23 cellular contexts compared by ENCODE assay signal in the genomic region with DNA sequence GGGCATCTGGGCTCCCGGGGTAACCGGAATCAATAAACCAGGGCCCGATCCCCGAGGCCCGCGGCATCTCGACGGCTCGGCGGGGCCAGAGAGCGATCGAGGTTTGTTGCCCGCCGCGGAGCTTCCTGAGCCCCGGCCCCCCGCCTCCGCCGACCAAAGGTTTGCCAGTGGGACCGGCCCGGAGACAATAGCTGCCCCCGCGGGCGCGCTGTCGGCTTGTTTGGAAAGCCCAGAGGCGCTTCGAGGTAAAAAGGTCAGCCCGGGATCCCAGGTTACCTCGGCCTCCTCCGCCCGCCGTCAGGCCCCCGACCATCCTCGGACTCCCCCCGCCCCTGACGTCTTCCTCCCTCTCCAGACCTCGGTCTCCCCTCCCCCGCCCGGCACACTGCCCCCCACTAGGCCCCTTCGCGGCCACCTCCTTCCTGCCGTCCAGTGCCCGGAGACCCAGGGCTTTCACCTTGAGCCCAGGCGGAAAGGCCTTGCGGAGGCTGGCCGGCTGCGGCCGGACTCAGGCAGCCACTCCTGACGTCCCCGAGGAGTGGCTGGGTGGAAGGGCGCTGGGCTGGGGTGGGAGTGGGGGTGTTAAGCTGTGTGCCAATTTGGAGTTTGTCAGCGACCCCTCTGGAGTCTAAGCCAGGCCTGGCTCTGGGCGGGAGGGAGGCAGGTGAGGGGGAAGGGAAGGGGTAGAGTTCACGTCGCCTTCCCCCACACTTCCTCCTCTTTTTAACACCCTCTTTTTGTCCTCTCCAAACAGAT. TPM values are rescaled to one million over a fixed set of nuclear protein-coding genes. Genes with fewer than 3 reads are reported as not detected.
A peak's percentile ranks its signal among the peaks of the same experiment; 100 is the strongest.
DNase-seq lines count a peak whose midpoint lies in the region; ATAC-seq lines count a peak whose summit lies in the region.
"Had no signal": no experiment of that assay in that cellular context is flagged by ENCODE, and none has a peak within 500 bp of the region (broad histone marks: within the 10 kb centered on the region; RNA-seq: fewer than 3 reads in every experiment).

No MANE protein-coding gene starts in this region.

- no peak overlapping the region for H3K27ac Mint-ChIP-seq in T-cell
- H3K27ac Mint-ChIP-seq: activated T-helper 2 cell treated with anti-CD3 and anti-CD28 coated beads, Interferon-gamma antibody, Interleukin-2, Interleukin-4, amounts not matched to agents 10 μg/mL and 5 μg/mL and 100 μg/mL, durations not matched to agents 14 hours and 24 hours and 36 hours; CD4-positive, alpha-beta T cell had no signal

- WGBS in neuronal stem cell (ENCODE audit: extremely low coverage in 2 of 2, insufficient read length in 2 of 2, insufficient replicate concordance in 1 of 2), 2 donors: no CpG with 5 or more reads among the region's 56 CpGs

- H3K9ac ChIP-seq in neuronal stem cell (ENCODE audit: low read depth, low read length, poor library complexity): no peak overlapping the region

- H2AK5ac ChIP-seq in neuronal stem cell (ENCODE audit: low read depth, low read length): no peak overlapping the region

- H3K4me3 Mint-ChIP-seq in T-cell: peak overlapping the region in 2 of 3 donors; percentile 38 to 55
- H3K4me3 Mint-ChIP-seq: CD4-positive, alpha-beta T cell had no signal

- H2BK120ac ChIP-seq in neuronal stem cell (ENCODE audit: low read depth, low read length): no peak overlapping the region

- no peak overlapping the region for H3K4me2 ChIP-seq in neuronal stem cell (ENCODE audit: insufficient read depth, low read length, poor library complexity, severe bottlenecking)

- no peak overlapping the region for H2BK15ac ChIP-seq in neuronal stem cell (ENCODE audit: low read length)

- no peaks in the 10 kb centered on the region for H3K36me3 Mint-ChIP-seq in T-cell
- H3K36me3 Mint-ChIP-seq: brain had no signal

- POLR2A ChIA-PET in T-cell (lab: Charles Lee): no interaction called here

- H3K23ac ChIP-seq in neuronal stem cell (ENCODE audit: low read depth, low read length, poor library complexity): no peak overlapping the region

- no peaks in the 10 kb centered on the region for H3K36me3 ChIP-seq in H7 (replicated peaks; ENCODE audit: control insufficient read depth, insufficient read depth, low read length)
- H3K36me3 ChIP-seq in neuronal stem cell (replicated peaks in 1 of 2; ENCODE audit: control insufficient read depth in 2 of 2, insufficient read depth in 2 of 2, low read length in 2 of 2): no peaks in the 10 kb centered on the region

- CTCF ChIA-PET in T-cell (lab: Charles Lee): no interaction called here

- H3K18ac ChIP-seq in neuronal stem cell (ENCODE audit: low read length): peak overlapping the region; percentile 39

- peaks cover 0 to 6% of the 10 kb centered on the region in 2 donors for H3K9me3 ChIP-seq in neuronal stem cell (replicated peaks in 1 of 2; ENCODE audit: control insufficient read depth in 2 of 2, insufficient read depth in 1 of 2, low read depth in 1 of 2, low read length in 2 of 2)

- peak; percentile 91 for DNase-seq in H7
- peak in 3 of 34 experiments; percentile 8 to 12 (median 10) for DNase-seq in T-cell
- peak; percentile 59 for DNase-seq in iPS-NIHi11 (ENCODE audit: low spot score)
- no peak for DNase-seq in neuronal stem cell (ENCODE audit: low spot score)
- DNase-seq in NCI-H345 (lab: John Stamatoyannopoulos, UW): no peak
- DNase-seq in EL: no peak
- DNase-seq in middle frontal gyrus (ENCODE audit: extremely low spot score, low spot score): no peak
- DNase-seq in activated CD4-positive, alpha-beta T cell treated with anti-CD3 and anti-CD28 coated beads, Interleukin-2, amount 50 U/mL, for 48 hours: no peak
- DNase-seq: CD4-positive, alpha-beta T cell; effector memory CD4-positive, alpha-beta T cell; foreskin melanocyte; KG1; left cardiac atrium; NCI-H1694; NCI-H526 treated with DMSO at 0.1 percent for 48 hours; nucleus accumbens; small intestine; T1000 had no signal

- no peaks in the 10 kb centered on the region for H3K79me1 ChIP-seq in neuronal stem cell (ENCODE audit: low read depth, low read length)

- no peak overlapping the region for H2BK12ac ChIP-seq in neuronal stem cell (ENCODE audit: low read length)

- H4K8ac ChIP-seq in neuronal stem cell (ENCODE audit: low read depth, low read length): no peak overlapping the region

- peak in 1 of 4 experiments; percentile 24 for ATAC-seq in T-cell (replicated peaks in 1 of 4)
- ATAC-seq: GM12878, left cardiac atrium had no signal

- H4K91ac ChIP-seq in neuronal stem cell (ENCODE audit: low read depth, low read length, poor library complexity): no peak overlapping the region

- H3K27me3 Mint-ChIP-seq in T-cell: peaks cover 42 to 50% of the 10 kb centered on the region in 2 donors

- no peaks in the 10 kb centered on the region for H3K9me3 Mint-ChIP-seq in T-cell
- H3K9me3 Mint-ChIP-seq: activated T-helper 2 cell treated with anti-CD3 and anti-CD28 coated beads, Interferon-gamma antibody, Interleukin-2, Interleukin-4, amounts not matched to agents 10 μg/mL and 5 μg/mL and 100 μg/mL, durations not matched to agents 14 hours and 24 hours and 36 hours; CD4-positive, alpha-beta T cell had no signal

- peak overlapping the region; percentile 22 for H2AFZ ChIP-seq in neuronal stem cell (ENCODE audit: low read length)

- H2BK5ac ChIP-seq in neuronal stem cell (ENCODE audit: low read length): no peak overlapping the region

- H3K27me3 ChIP-seq in H7 (ENCODE audit: control insufficient read depth, insufficient read depth, low read length) (peaks cover 89% of the 10 kb centered on the region), neuronal stem cell (ENCODE audit: control insufficient read depth in 3 of 3, insufficient read depth in 3 of 3, low read depth in 1 of 3, low read length in 3 of 3) (peaks cover 34 to 96% (median 89%) of the 10 kb centered on the region in 3 experiments)

- no peaks in the 10 kb centered on the region for H3K4me1 ChIP-seq in neuronal stem cell (ENCODE audit: control insufficient read depth in 2 of 2, insufficient read depth in 1 of 2, low read depth in 1 of 2, low read length in 2 of 2)

- peaks cover 6 to 16% (median 9%) of the 10 kb centered on the region in 3 donors for H3K4me1 Mint-ChIP-seq in T-cell

- H3K4me3 ChIP-seq in H7 (ENCODE audit: insufficient read depth, low read depth, low read length): peak overlapping the region; percentile 14
- H3K4me3 ChIP-seq in neuronal stem cell (ENCODE audit: low read length in 2 of 2): no peak overlapping the region
- H3K4me3 ChIP-seq: GM12878 had no signal

- no peak overlapping the region for H3K4ac ChIP-seq in neuronal stem cell (ENCODE audit: low read length)

- no peak overlapping the region for H3K27ac ChIP-seq in neuronal stem cell (replicated peaks; ENCODE audit: low read length)

- H3K14ac ChIP-seq in neuronal stem cell (ENCODE audit: low read length): no peak overlapping the region

RNA-seq across cellular contexts. Expression of a gene that starts 3.6 kb away (rescaled TPM):
- total RNA-seq in H7 (2014; rRNA removed; shearing (Covaris generic)): 4.5 and 6.4 TPM in 2 replicates
- not detected for total RNA-seq in T-cell
- polyA plus RNA-seq in neuronal stem cell (2013, experiment 1 of 2): not detected
- not detected for polyA plus RNA-seq in neuronal stem cell (2013, experiment 2 of 2)
- total RNA-seq: activated T-helper 2 cell treated with anti-CD3 and anti-CD28 coated beads, Interferon-gamma antibody, Interleukin-2, Interleukin-4, amounts not matched to agents 10 μg/mL and 5 μg/mL and 100 μg/mL, durations not matched to agents 14 hours and 24 hours and 36 hours; CD4-positive, alpha-beta T cell; Daoy; GM12878; left cardiac atrium; RPMI7951 had no signal
- polyA plus RNA-seq: GM12878, small intestine had no signal

RNA-seq across cellular contexts. Expression of a gene that starts 17.7 kb away (rescaled TPM):
- 11.8 and 16.1 TPM in 2 replicates for total RNA-seq in H7 (2014; rRNA removed; shearing (Covaris generic))
- total RNA-seq in T-cell: 10 to 100 TPM; 12.1 to 37.3 (median 25.6) TPM
- not detected for polyA plus RNA-seq in neuronal stem cell (2013, experiment 1 of 2)
- not detected for polyA plus RNA-seq in neuronal stem cell (2013, experiment 2 of 2)

RNA-seq across cellular contexts. Expression of a gene that starts 51.0 kb away (rescaled TPM):
- total RNA-seq in H7 (2014; rRNA removed; shearing (Covaris generic)): 0.03 TPM in 1 of 2 replicates, not detected in the other
- total RNA-seq in T-cell: 1 to 10 TPM; 1.4 to 3.7 (median 1.5) TPM
- polyA plus RNA-seq in neuronal stem cell (2013, experiment 1 of 2): not detected
- not detected for polyA plus RNA-seq in neuronal stem cell (2013, experiment 2 of 2)

Comparison
In these comparisons a context has a peak if more than half of its experiments do, and no peak if none do; other contexts are left out.
1. DNase-seq: peak in H7 (single experiment) and iPS-NIHi11 (single experiment); none in neuronal stem cell (single experiment), NCI-H345 (single experiment), EL (single experiment), middle frontal gyrus (single experiment) and activated CD4-positive, alpha-beta T cell treated with anti-CD3 and anti-CD28 coated beads, Interleukin-2, amount 50 U/mL, for 48 hours (0 of 2).